Comparison of ENCODE assay signal across 1 cellular context in genomic region chr6:75601608-75602163, GRCh38.
TF ChIP-seq lines count a peak whose summit lies in the region.

SENP6 (plus strand) TSS chr6:75601880; CDS start chr6:75602525, 645 bp downstream.

TF ChIP-seq in HepG2, 621 proteins besides CTCF, POLR2A, EP300 and RAD21 (continued from another document and continues in another):
- TF ChIP-seq, protein P1, sequence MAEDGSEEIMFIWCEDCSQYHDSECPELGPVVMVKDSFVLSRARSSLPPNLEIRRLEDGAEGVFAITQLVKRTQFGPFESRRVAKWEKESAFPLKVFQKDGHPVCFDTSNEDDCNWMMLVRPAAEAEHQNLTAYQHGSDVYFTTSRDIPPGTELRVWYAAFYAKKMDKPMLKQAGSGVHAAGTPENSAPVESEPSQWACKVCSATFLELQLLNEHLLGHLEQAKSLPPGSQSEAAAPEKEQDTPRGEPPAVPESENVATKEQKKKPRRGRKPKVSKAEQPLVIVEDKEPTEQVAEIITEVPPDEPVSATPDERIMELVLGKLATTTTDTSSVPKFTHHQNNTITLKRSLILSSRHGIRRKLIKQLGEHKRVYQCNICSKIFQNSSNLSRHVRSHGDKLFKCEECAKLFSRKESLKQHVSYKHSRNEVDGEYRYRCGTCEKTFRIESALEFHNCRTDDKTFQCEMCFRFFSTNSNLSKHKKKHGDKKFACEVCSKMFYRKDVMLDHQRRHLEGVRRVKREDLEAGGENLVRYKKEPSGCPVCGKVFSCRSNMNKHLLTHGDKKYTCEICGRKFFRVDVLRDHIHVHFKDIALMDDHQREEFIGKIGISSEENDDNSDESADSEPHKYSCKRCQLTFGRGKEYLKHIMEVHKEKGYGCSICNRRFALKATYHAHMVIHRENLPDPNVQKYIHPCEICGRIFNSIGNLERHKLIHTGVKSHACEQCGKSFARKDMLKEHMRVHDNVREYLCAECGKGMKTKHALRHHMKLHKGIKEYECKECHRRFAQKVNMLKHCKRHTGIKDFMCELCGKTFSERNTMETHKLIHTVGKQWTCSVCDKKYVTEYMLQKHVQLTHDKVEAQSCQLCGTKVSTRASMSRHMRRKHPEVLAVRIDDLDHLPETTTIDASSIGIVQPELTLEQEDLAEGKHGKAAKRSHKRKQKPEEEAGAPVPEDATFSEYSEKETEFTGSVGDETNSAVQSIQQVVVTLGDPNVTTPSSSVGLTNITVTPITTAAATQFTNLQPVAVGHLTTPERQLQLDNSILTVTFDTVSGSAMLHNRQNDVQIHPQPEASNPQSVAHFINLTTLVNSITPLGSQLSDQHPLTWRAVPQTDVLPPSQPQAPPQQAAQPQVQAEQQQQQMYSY (CRISPR knock-in tag; IDR thresholded peaks at IDR 0.05): 0 out of 2 replicates have a peak, but pooled peaks have one; percentile 55
- TF ChIP-seq SALL1 (CRISPR knock-in tag; IDR thresholded peaks at IDR 0.05) (peak; percentile 77), TOPORS (CRISPR knock-in tag; IDR thresholded peaks at IDR 0.05) (peak; percentile 93), ZZZ3 (CRISPR knock-in tag; IDR thresholded peaks at IDR 0.05; ENCODE audit: borderline replicate concordance) (no peak; the same call in 1 of the 2 replicates), ZNF142 (CRISPR knock-in tag; IDR thresholded peaks at IDR 0.05) (no peak), GPN1 (CRISPR knock-in tag; IDR thresholded peaks at IDR 0.05; ENCODE audit: borderline replicate concordance) (no peak), ZNF891 (CRISPR knock-in tag; IDR thresholded peaks at IDR 0.05) (no peak; the same call in 1 of the 2 replicates), NRL (CRISPR knock-in tag; IDR thresholded peaks at IDR 0.05; ENCODE audit: borderline replicate concordance) (no peak), HOXA9 (CRISPR knock-in tag; IDR thresholded peaks at IDR 0.05; ENCODE audit: borderline replicate concordance) (no peak), RARG (CRISPR knock-in tag; IDR thresholded peaks at IDR 0.05; ENCODE audit: low read depth) (no peak), REPIN1 (CRISPR knock-in tag; IDR thresholded peaks at IDR 0.05; ENCODE audit: borderline replicate concordance, low read depth) (peak; percentile 88; the same call in 1 of the 2 replicates), SMARCC2 (IDR thresholded peaks at IDR 0.05) (no peak), PBX3 (CRISPR knock-in tag; IDR thresholded peaks at IDR 0.05; ENCODE audit: borderline replicate concordance) (no peak; the same call in 1 of the 2 replicates), FOXP1 (IDR thresholded peaks at IDR 0.05) (no peak), FOXP1 (CRISPR knock-in tag; IDR thresholded peaks at IDR 0.05) (no peak), XRCC5 (optimal IDR thresholded peaks at IDR 0.05; ENCODE audit: low read length) (no peak), PHF5A (CRISPR knock-in tag; IDR thresholded peaks at IDR 0.05; ENCODE audit: low read depth, unreplicated experiment) (no peak), HDAC2 (CRISPR knock-in tag; IDR thresholded peaks at IDR 0.05) (no peak; the same call in 1 of the 2 replicates), ZKSCAN1 (IDR thresholded peaks at IDR 0.05; ENCODE audit: low read length) (no peak), RCOR2 (CRISPR knock-in tag; IDR thresholded peaks at IDR 0.05) (no peak), SOX5 (CRISPR knock-in tag; IDR thresholded peaks at IDR 0.05; ENCODE audit: borderline replicate concordance) (no peak), RFXAP (CRISPR knock-in tag; IDR thresholded peaks at IDR 0.05; ENCODE audit: borderline replicate concordance) (0 out of 2 replicates have a peak, but pooled peaks have one; percentile 14), GTF2F1 (IDR thresholded peaks at IDR 0.05; ENCODE audit: low read length) (no peak), PHF20 (CRISPR knock-in tag; IDR thresholded peaks at IDR 0.05) (peak; percentile 66), SRSF4 (IDR thresholded peaks at IDR 0.05; ENCODE audit: low read depth, low read length, poor library complexity, severe bottlenecking) (no peak), DNMT1 (CRISPR knock-in tag; IDR thresholded peaks at IDR 0.05) (no peak), ZNF24 (IDR thresholded peaks at IDR 0.05) (no peak), MBNL3 (CRISPR knock-in tag; conservative IDR thresholded peaks at IDR 0.05) (no peak)
- TF ChIP-seq, protein P2, sequence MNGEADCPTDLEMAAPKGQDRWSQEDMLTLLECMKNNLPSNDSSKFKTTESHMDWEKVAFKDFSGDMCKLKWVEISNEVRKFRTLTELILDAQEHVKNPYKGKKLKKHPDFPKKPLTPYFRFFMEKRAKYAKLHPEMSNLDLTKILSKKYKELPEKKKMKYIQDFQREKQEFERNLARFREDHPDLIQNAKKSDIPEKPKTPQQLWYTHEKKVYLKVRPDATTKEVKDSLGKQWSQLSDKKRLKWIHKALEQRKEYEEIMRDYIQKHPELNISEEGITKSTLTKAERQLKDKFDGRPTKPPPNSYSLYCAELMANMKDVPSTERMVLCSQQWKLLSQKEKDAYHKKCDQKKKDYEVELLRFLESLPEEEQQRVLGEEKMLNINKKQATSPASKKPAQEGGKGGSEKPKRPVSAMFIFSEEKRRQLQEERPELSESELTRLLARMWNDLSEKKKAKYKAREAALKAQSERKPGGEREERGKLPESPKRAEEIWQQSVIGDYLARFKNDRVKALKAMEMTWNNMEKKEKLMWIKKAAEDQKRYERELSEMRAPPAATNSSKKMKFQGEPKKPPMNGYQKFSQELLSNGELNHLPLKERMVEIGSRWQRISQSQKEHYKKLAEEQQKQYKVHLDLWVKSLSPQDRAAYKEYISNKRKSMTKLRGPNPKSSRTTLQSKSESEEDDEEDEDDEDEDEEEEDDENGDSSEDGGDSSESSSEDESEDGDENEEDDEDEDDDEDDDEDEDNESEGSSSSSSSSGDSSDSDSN (CRISPR knock-in tag; IDR thresholded peaks at IDR 0.05): peak; percentile 99
- TF ChIP-seq, protein P3, sequence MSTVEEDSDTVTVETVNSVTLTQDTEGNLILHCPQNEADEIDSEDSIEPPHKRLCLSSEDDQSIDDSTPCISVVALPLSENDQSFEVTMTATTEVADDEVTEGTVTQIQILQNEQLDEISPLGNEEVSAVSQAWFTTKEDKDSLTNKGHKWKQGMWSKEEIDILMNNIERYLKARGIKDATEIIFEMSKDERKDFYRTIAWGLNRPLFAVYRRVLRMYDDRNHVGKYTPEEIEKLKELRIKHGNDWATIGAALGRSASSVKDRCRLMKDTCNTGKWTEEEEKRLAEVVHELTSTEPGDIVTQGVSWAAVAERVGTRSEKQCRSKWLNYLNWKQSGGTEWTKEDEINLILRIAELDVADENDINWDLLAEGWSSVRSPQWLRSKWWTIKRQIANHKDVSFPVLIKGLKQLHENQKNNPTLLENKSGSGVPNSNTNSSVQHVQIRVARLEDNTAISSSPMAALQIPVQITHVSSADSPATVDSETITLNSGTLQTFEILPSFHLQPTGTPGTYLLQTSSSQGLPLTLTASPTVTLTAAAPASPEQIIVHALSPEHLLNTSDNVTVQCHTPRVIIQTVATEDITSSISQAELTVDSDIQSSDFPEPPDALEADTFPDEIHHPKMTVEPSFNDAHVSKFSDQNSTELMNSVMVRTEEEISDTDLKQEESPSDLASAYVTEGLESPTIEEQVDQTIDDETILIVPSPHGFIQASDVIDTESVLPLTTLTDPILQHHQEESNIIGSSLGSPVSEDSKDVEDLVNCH (CRISPR knock-in tag; IDR thresholded peaks at IDR 0.05): no peak
- TF ChIP-seq, protein P4, sequence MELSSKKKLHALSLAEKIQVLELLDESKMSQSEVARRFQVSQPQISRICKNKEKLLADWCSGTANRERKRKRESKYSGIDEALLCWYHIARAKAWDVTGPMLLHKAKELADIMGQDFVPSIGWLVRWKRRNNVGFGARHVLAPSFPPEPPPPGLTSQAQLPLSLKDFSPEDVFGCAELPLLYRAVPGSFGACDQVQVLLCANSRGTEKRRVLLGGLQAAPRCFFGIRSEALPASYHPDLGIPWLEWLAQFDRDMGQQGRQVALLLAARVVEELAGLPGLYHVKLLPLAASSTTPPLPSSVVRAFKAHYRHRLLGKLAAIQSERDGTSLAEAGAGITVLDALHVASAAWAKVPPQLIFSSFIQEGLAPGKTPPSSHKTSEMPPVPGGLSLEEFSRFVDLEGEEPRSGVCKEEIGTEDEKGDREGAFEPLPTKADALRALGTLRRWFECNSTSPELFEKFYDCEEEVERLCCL (CRISPR knock-in tag; IDR thresholded peaks at IDR 0.05; ENCODE audit: borderline replicate concordance): no peak
- TF ChIP-seq, protein P5, sequence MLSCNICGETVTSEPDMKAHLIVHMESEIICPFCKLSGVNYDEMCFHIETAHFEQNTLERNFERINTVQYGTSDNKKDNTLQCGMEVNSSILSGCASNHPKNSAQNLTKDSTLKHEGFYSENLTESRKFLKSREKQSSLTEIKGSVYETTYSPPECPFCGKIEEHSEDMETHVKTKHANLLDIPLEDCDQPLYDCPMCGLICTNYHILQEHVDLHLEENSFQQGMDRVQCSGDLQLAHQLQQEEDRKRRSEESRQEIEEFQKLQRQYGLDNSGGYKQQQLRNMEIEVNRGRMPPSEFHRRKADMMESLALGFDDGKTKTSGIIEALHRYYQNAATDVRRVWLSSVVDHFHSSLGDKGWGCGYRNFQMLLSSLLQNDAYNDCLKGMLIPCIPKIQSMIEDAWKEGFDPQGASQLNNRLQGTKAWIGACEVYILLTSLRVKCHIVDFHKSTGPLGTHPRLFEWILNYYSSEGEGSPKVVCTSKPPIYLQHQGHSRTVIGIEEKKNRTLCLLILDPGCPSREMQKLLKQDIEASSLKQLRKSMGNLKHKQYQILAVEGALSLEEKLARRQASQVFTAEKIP (CRISPR knock-in tag; IDR thresholded peaks at IDR 0.05; ENCODE audit: borderline replicate concordance): no peak
- TF ChIP-seq, protein P6, sequence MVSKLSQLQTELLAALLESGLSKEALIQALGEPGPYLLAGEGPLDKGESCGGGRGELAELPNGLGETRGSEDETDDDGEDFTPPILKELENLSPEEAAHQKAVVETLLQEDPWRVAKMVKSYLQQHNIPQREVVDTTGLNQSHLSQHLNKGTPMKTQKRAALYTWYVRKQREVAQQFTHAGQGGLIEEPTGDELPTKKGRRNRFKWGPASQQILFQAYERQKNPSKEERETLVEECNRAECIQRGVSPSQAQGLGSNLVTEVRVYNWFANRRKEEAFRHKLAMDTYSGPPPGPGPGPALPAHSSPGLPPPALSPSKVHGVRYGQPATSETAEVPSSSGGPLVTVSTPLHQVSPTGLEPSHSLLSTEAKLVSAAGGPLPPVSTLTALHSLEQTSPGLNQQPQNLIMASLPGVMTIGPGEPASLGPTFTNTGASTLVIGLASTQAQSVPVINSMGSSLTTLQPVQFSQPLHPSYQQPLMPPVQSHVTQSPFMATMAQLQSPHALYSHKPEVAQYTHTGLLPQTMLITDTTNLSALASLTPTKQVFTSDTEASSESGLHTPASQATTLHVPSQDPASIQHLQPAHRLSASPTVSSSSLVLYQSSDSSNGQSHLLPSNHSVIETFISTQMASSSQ (IDR thresholded peaks at IDR 0.05; ENCODE audit: low read depth): no peak
- TF ChIP-seq, protein P6 (CRISPR knock-in tag; IDR thresholded peaks at IDR 0.05; ENCODE audit: borderline replicate concordance): peak; percentile 42; the same call in 1 of the 2 replicates
